Comparison of ENCODE assay signal across 1 cellular context in the genomic region with DNA sequence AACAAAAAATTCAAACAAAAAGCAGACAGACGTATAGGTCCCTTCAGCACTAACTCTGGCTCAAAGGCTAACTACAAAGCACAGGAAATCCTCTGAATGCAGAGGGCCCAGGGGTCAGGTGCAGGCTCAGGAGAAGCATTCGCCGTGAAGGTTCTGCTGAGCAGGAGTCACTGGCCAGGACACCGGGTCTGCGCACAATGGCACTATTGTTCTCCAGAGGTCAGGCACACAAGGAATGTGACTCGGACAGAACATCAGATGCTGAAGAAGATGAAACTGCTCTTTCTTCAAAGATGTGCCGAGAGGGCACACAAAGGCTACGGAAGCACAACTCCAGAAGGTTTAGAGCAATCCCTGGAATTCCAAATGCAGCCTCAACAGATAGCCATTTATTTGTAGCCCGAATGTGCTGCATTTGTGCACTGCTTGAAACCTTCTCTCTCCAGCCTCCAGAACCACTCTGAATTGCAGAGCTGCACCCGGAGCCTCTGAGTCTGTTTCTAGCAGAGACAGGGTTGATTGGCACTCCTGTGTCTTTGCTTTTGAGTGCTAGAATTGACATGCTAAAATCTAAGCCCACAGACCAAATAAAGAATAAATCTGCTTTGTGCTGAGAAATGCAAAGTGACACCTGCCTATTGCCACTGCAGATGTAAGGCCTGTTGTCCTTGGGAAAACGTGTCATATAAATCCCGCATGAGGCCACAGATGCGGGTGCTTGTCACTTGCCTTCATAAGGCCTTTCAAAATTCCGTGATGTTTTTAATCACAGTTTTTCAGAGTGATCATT.
A peak's percentile ranks its signal among the peaks of the same experiment; 100 is the strongest.
TF ChIP-seq lines count a peak whose summit lies in the region.

No MANE protein-coding gene starts in this region.

TF ChIP-seq in HepG2, 621 proteins besides CTCF, POLR2A, EP300 and RAD21 (continued from another document and continues in another):
- TF ChIP-seq, protein P1, sequence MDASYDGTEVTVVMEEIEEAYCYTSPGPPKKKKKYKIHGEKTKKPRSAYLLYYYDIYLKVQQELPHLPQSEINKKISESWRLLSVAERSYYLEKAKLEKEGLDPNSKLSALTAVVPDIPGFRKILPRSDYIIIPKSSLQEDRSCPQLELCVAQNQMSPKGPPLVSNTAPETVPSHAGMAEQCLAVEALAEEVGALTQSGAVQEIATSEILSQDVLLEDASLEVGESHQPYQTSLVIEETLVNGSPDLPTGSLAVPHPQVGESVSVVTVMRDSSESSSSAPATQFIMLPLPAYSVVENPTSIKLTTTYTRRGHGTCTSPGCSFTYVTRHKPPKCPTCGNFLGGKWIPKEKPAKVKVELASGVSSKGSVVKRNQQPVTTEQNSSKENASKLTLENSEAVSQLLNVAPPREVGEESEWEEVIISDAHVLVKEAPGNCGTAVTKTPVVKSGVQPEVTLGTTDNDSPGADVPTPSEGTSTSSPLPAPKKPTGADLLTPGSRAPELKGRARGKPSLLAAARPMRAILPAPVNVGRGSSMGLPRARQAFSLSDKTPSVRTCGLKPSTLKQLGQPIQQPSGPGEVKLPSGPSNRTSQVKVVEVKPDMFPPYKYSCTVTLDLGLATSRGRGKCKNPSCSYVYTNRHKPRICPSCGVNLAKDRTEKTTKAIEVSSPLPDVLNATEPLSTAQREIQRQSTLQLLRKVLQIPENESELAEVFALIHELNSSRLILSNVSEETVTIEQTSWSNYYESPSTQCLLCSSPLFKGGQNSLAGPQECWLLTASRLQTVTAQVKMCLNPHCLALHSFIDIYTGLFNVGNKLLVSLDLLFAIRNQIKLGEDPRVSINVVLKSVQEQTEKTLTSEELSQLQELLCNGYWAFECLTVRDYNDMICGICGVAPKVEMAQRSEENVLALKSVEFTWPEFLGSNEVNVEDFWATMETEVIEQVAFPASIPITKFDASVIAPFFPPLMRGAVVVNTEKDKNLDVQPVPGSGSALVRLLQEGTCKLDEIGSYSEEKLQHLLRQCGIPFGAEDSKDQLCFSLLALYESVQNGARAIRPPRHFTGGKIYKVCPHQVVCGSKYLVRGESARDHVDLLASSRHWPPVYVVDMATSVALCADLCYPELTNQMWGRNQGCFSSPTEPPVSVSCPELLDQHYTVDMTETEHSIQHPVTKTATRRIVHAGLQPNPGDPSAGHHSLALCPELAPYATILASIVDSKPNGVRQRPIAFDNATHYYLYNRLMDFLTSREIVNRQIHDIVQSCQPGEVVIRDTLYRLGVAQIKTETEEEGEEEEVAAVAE (CRISPR knock-in tag; IDR thresholded peaks at IDR 0.05; ENCODE audit: borderline replicate concordance) = peak; percentile 71; the same call in 1 of the 2 replicates
- TF ChIP-seq ZKSCAN1 (IDR thresholded peaks at IDR 0.05; ENCODE audit: low read length) (no peak), ELF3 (CRISPR knock-in tag; IDR thresholded peaks at IDR 0.05) (peak; percentile 77), NR2F6 (IDR thresholded peaks at IDR 0.05) (peak; percentile 96), NR2F6 (CRISPR knock-in tag; IDR thresholded peaks at IDR 0.05) (peak; percentile 98), NFKB2 (CRISPR knock-in tag; IDR thresholded peaks at IDR 0.05; ENCODE audit: borderline replicate concordance) (no peak), TARDBP (CRISPR knock-in tag; IDR thresholded peaks at IDR 0.05) (peak; percentile 81; the same call in 1 of the 2 replicates), ZNF761 (CRISPR knock-in tag; conservative IDR thresholded peaks at IDR 0.05) (0 out of 2 replicates have a peak, but pooled peaks have one; percentile 40), NR2F2 (IDR thresholded peaks at IDR 0.05; ENCODE audit: borderline replicate concordance, low read depth) (peak; percentile 94), FOXA1 (IDR thresholded peaks at IDR 0.05) (peak; percentile 12; the same call in 1 of the 2 replicates), FOXA1 (CRISPR knock-in tag; IDR thresholded peaks at IDR 0.05) (peak; percentile 66), MED1 (CRISPR knock-in tag; IDR thresholded peaks at IDR 0.05) (peak; percentile 92), ZFY (CRISPR knock-in tag; IDR thresholded peaks at IDR 0.05) (no peak), CENPT (CRISPR knock-in tag; IDR thresholded peaks at IDR 0.05; ENCODE audit: low read depth) (no peak), NCOA1 (CRISPR knock-in tag; IDR thresholded peaks at IDR 0.05) (0 out of 2 replicates have a peak, but pooled peaks have one; percentile 47), TSC22D2 (CRISPR knock-in tag; IDR thresholded peaks at IDR 0.05; ENCODE audit: borderline replicate concordance) (no peak), SAP130 (CRISPR knock-in tag; IDR thresholded peaks at IDR 0.05; ENCODE audit: low read depth) (peak; percentile 80), KMT2A (CRISPR knock-in tag; IDR thresholded peaks at IDR 0.05) (peak; percentile 44; the same call in 1 of the 2 replicates), ISL2 (CRISPR knock-in tag; IDR thresholded peaks at IDR 0.05) (peak; percentile 92), ZNF7 (CRISPR knock-in tag; IDR thresholded peaks at IDR 0.05) (no peak), SMYD3 (CRISPR knock-in tag; IDR thresholded peaks at IDR 0.05) (no peak), NFE2L2 (IDR thresholded peaks at IDR 0.05; ENCODE audit: low read length) (no peak), MEIS2 (CRISPR knock-in tag; IDR thresholded peaks at IDR 0.05) (peak; percentile 29; the same call in 1 of the 2 replicates), RBM39 (IDR thresholded peaks at IDR 0.05; ENCODE audit: low read depth, low read length, poor library complexity, severe bottlenecking) (no peak), XRCC5 (optimal IDR thresholded peaks at IDR 0.05; ENCODE audit: low read length) (peak; percentile 77), NCOR1 (IDR thresholded peaks at IDR 0.05; ENCODE audit: borderline replicate concordance, low read length) (peak; percentile 92), NR2F1 (CRISPR knock-in tag; IDR thresholded peaks at IDR 0.05) (peak; percentile 86 to 94), DPF2 (CRISPR knock-in tag; IDR thresholded peaks at IDR 0.05; ENCODE audit: borderline replicate concordance, low read depth) (peak; percentile 84), KDM4B (CRISPR knock-in tag; IDR thresholded peaks at IDR 0.05) (no peak), AGO1 (IDR thresholded peaks at IDR 0.05; ENCODE audit: low read depth, low read length, poor library complexity, severe bottlenecking) (no peak), TCF7 (IDR thresholded peaks at IDR 0.05; ENCODE audit: low read depth) (peak; percentile 98)
- TF ChIP-seq, protein P2, sequence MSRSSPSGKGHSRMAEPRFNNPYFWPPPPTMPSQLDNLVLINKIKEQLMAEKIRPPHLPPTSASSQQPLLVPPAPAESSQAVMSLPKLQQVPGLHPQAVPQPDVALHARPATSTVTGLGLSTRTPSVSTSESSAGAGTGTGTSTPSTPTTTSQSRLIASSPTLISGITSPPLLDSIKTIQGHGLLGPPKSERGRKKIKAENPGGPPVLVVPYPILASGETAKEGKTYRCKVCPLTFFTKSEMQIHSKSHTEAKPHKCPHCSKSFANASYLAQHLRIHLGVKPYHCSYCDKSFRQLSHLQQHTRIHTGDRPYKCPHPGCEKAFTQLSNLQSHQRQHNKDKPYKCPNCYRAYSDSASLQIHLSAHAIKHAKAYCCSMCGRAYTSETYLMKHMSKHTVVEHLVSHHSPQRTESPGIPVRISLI (CRISPR knock-in tag; IDR thresholded peaks at IDR 0.05; ENCODE audit: borderline replicate concordance) = peak; percentile 78; the same call in 1 of the 2 replicates
- TF ChIP-seq, protein P3, sequence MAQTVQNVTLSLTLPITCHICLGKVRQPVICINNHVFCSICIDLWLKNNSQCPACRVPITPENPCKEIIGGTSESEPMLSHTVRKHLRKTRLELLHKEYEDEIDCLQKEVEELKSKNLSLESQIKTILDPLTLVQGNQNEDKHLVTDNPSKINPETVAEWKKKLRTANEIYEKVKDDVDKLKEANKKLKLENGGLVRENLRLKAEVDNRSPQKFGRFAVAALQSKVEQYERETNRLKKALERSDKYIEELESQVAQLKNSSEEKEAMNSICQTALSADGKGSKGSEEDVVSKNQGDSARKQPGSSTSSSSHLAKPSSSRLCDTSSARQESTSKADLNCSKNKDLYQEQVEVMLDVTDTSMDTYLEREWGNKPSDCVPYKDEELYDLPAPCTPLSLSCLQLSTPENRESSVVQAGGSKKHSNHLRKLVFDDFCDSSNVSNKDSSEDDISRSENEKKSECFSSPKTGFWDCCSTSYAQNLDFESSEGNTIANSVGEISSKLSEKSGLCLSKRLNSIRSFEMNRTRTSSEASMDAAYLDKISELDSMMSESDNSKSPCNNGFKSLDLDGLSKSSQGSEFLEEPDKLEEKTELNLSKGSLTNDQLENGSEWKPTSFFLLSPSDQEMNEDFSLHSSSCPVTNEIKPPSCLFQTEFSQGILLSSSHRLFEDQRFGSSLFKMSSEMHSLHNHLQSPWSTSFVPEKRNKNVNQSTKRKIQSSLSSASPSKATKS (CRISPR knock-in tag; IDR thresholded peaks at IDR 0.05) = no peak
- TF ChIP-seq, protein P4, sequence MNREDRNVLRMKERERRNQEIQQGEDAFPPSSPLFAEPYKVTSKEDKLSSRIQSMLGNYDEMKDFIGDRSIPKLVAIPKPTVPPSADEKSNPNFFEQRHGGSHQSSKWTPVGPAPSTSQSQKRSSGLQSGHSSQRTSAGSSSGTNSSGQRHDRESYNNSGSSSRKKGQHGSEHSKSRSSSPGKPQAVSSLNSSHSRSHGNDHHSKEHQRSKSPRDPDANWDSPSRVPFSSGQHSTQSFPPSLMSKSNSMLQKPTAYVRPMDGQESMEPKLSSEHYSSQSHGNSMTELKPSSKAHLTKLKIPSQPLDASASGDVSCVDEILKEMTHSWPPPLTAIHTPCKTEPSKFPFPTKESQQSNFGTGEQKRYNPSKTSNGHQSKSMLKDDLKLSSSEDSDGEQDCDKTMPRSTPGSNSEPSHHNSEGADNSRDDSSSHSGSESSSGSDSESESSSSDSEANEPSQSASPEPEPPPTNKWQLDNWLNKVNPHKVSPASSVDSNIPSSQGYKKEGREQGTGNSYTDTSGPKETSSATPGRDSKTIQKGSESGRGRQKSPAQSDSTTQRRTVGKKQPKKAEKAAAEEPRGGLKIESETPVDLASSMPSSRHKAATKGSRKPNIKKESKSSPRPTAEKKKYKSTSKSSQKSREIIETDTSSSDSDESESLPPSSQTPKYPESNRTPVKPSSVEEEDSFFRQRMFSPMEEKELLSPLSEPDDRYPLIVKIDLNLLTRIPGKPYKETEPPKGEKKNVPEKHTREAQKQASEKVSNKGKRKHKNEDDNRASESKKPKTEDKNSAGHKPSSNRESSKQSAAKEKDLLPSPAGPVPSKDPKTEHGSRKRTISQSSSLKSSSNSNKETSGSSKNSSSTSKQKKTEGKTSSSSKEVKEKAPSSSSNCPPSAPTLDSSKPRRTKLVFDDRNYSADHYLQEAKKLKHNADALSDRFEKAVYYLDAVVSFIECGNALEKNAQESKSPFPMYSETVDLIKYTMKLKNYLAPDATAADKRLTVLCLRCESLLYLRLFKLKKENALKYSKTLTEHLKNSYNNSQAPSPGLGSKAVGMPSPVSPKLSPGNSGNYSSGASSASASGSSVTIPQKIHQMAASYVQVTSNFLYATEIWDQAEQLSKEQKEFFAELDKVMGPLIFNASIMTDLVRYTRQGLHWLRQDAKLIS (CRISPR knock-in tag; IDR thresholded peaks at IDR 0.05) = no peak
- TF ChIP-seq, protein P5, sequence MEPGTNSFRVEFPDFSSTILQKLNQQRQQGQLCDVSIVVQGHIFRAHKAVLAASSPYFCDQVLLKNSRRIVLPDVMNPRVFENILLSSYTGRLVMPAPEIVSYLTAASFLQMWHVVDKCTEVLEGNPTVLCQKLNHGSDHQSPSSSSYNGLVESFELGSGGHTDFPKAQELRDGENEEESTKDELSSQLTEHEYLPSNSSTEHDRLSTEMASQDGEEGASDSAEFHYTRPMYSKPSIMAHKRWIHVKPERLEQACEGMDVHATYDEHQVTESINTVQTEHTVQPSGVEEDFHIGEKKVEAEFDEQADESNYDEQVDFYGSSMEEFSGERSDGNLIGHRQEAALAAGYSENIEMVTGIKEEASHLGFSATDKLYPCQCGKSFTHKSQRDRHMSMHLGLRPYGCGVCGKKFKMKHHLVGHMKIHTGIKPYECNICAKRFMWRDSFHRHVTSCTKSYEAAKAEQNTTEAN (CRISPR knock-in tag; conservative IDR thresholded peaks at IDR 0.05) = peak; percentile 14; the same call in 1 of the 2 replicates
- TF ChIP-seq, protein P6, sequence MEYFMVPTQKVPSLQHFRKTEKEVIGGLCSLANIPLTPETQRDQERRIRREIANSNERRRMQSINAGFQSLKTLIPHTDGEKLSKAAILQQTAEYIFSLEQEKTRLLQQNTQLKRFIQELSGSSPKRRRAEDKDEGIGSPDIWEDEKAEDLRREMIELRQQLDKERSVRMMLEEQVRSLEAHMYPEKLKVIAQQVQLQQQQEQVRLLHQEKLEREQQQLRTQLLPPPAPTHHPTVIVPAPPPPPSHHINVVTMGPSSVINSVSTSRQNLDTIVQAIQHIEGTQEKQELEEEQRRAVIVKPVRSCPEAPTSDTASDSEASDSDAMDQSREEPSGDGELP (IDR thresholded peaks at IDR 0.05; ENCODE audit: borderline replicate concordance, low read depth) = peak; percentile 56; the same call in 1 of the 2 replicates
- TF ChIP-seq, protein P7, sequence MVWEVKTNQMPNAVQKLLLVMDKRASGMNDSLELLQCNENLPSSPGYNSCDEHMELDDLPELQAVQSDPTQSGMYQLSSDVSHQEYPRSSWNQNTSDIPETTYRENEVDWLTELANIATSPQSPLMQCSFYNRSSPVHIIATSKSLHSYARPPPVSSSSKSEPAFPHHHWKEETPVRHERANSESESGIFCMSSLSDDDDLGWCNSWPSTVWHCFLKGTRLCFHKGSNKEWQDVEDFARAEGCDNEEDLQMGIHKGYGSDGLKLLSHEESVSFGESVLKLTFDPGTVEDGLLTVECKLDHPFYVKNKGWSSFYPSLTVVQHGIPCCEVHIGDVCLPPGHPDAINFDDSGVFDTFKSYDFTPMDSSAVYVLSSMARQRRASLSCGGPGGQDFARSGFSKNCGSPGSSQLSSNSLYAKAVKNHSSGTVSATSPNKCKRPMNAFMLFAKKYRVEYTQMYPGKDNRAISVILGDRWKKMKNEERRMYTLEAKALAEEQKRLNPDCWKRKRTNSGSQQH (CRISPR knock-in tag; IDR thresholded peaks at IDR 0.05; ENCODE audit: low read depth) = peak; percentile 82; the same call in 1 of the 2 replicates
- TF ChIP-seq, protein P8, sequence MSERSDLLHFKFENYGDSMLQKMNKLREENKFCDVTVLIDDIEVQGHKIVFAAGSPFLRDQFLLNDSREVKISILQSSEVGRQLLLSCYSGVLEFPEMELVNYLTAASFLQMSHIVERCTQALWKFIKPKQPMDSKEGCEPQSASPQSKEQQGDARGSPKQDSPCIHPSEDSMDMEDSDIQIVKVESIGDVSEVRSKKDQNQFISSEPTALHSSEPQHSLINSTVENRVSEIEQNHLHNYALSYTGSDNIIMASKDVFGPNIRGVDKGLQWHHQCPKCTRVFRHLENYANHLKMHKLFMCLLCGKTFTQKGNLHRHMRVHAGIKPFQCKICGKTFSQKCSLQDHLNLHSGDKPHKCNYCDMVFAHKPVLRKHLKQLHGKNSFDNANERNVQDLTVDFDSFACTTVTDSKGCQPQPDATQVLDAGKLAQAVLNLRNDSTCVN (CRISPR knock-in tag; IDR thresholded peaks at IDR 0.05; ENCODE audit: borderline replicate concordance) = peak; percentile 95
